ENCODE assay signal across 26 cellular contexts in genomic region chr3:53175613-53176537, GRCh38. TPM values are rescaled to one million over a fixed set of nuclear protein-coding genes. Genes with fewer than 3 reads are reported as not detected.
A peak's percentile ranks its signal among the peaks of the same experiment; 100 is the strongest.
DNase-seq lines count a peak whose midpoint lies in the region; ATAC-seq, FAIRE-seq and TF ChIP-seq lines count a peak whose summit lies in the region.
"Had no signal": no experiment of that assay in that cellular context is flagged by ENCODE, and none has a peak within 500 bp of the region (broad histone marks: within the 10 kb centered on the region; RNA-seq: fewer than 3 reads in every experiment).

No MANE protein-coding gene starts in this region.

- no peak; the same call in 2 of the 3 replicates for ATAC-seq in HepG2
- no peak for ATAC-seq in GM18909 (IDR thresholded peaks at IDR 0.05; ENCODE audit: poor library complexity, unreplicated experiment)
- ATAC-seq: activated CD4-positive, CD25-positive, alpha-beta regulatory T cell treated with anti-CD3 and anti-CD28 coated beads, Interleukin-2, amount 50 U/mL, for 24 hours; left colon; T-helper 17 cell had no signal

- no TSS peak for BruUV-seq in HepG2 (replicated peaks; lab: Mats Ljungman, UMichigan)

- intact Hi-C loops in HepG2 (cut with micrococcal nuclease; ENCODE audit: unreplicated experiment), result no loop called here
- intact Hi-C loops in activated naive CD4-positive, alpha-beta T cell treated with anti-CD3 and anti-CD28 coated beads for 36 hours (cut with micrococcal nuclease), result no loop called here

- no peak for FAIRE-seq in HepG2 (lab: Jason Lieb, UNC)
- FAIRE-seq: frontal cortex, small intestine had no signal

- no peak for TF ChIP-seq RAD21 in HepG2 (CRISPR knock-in tag; IDR thresholded peaks at IDR 0.05)

- no peak overlapping the region for H3K9ac ChIP-seq in HepG2 (ENCODE audit: insufficient read depth, low read depth, low read length)
- H3K9ac ChIP-seq: KMS-11, SK-N-SH had no signal

- peaks cover 96% of the 10 kb centered on the region for H3K79me2 ChIP-seq in DOHH2 (ENCODE audit: control insufficient read depth, low read length)
- H3K79me2 ChIP-seq in HepG2 (ENCODE audit: insufficient read depth, low read length), result peaks cover 8% of the 10 kb centered on the region

- H3K4me2 ChIP-seq in DOHH2 (ENCODE audit: low read length), result peak overlapping the region; percentile 98
- H3K4me2 ChIP-seq in HepG2 (ENCODE audit: low read depth, low read length), result no peak overlapping the region
- H3K4me2 ChIP-seq: hepatocyte, SK-N-SH had no signal

- H3K9me3 ChIP-seq in DOHH2 (ENCODE audit: control insufficient read depth, insufficient read depth, low read length), result no peaks in the 10 kb centered on the region
- H3K9me3 ChIP-seq in HepG2 (ENCODE audit: low read length), result no peaks in the 10 kb centered on the region
- H3K9me3 ChIP-seq: SK-N-SH, tibial nerve had no signal

- no peaks in the 10 kb centered on the region for H3K27me3 Mint-ChIP-seq in progenitor cell of endocrine pancreas
- no peaks in the 10 kb centered on the region for H3K27me3 Mint-ChIP-seq in activated naive CD4-positive, alpha-beta T cell treated with anti-CD3 and anti-CD28 coated beads for 36 hours (ENCODE audit: low read depth)
- H3K27me3 Mint-ChIP-seq: activated CD4-positive, alpha-beta memory T cell treated with anti-CD3 and anti-CD28 coated beads, Interleukin-2, amount 10 ng/mL, durations not matched to agents 7 days and 5 days; activated naive CD8-positive, alpha-beta T cell treated with anti-CD3 and anti-CD28 coated beads for 36 hours; T-helper 17 cell had no signal

- H3K4me1 Mint-ChIP-seq in progenitor cell of endocrine pancreas (ENCODE audit: low read depth), result peaks cover 10% of the 10 kb centered on the region
- peaks cover 2% of the 10 kb centered on the region for H3K4me1 Mint-ChIP-seq in activated naive CD4-positive, alpha-beta T cell treated with anti-CD3 and anti-CD28 coated beads for 36 hours (ENCODE audit: low read depth)

- no peaks in the 10 kb centered on the region for H3K9me3 Mint-ChIP-seq in progenitor cell of endocrine pancreas (ENCODE audit: low read depth)
- no peaks in the 10 kb centered on the region for H3K9me3 Mint-ChIP-seq in activated naive CD4-positive, alpha-beta T cell treated with anti-CD3 and anti-CD28 coated beads for 36 hours
- H3K9me3 Mint-ChIP-seq: activated CD4-positive, alpha-beta memory T cell treated with anti-CD3 and anti-CD28 coated beads, Interleukin-2, amount 10 ng/mL, durations not matched to agents 7 days and 5 days; activated naive CD8-positive, alpha-beta T cell treated with anti-CD3 and anti-CD28 coated beads for 36 hours had no signal

- H3K4me1 ChIP-seq in DOHH2 (ENCODE audit: control insufficient read depth, low read length) (peaks cover 99% of the 10 kb centered on the region), HepG2 (ENCODE audit: insufficient read depth, low read length) (peaks cover 19% of the 10 kb centered on the region)

- H3K36me3 ChIP-seq in DOHH2 (ENCODE audit: control insufficient read depth, low read length) (peaks cover 80% of the 10 kb centered on the region), HepG2 (replicated peaks in 1 of 2; ENCODE audit: control insufficient read depth in 1 of 2, insufficient read depth in 2 of 2, low read length in 2 of 2) (peaks cover 10 to 40% of the 10 kb centered on the region in 2 experiments; a peak in 4 of 5 replicates)

- POLR2A ChIA-PET in HepG2 (lab: Yijun Ruan, JAX), result no interaction called here

- H4K20me1 ChIP-seq in DOHH2 (ENCODE audit: control insufficient read depth, insufficient read depth, low read depth, low read length), result no peaks in the 10 kb centered on the region
- H4K20me1 ChIP-seq in HepG2 (ENCODE audit: insufficient read depth, low read length), result no peaks in the 10 kb centered on the region

- TF ChIP-seq EP300 in HepG2 (IDR thresholded peaks at IDR 0.05; ENCODE audit: low read depth in 2 of 2, low read length in 2 of 2) (no peak), HepG2 (CRISPR knock-in tag; IDR thresholded peaks at IDR 0.05; ENCODE audit: borderline replicate concordance) (no peak)

- no peak for TF ChIP-seq POLR2A in HepG2 (IDR thresholded peaks at IDR 0.05; ENCODE audit: insufficient read depth in 1 of 2, low read depth in 2 of 2, low read length in 2 of 2)

- TF ChIP-seq CTCF in DOHH2 (IDR thresholded peaks at IDR 0.05; ENCODE audit: low read depth, low read length, poor library complexity, severe bottlenecking) (no peak), HepG2 (CRISPR knock-in tag; IDR thresholded peaks at IDR 0.05) (peak; percentile 25; the same call in 1 of the 2 replicates), progenitor cell of endocrine pancreas (IDR thresholded peaks at IDR 0.05; ENCODE audit: unreplicated experiment) (no peak)

- peak overlapping the region; percentile 97 for H3K27ac ChIP-seq in DOHH2 (ENCODE audit: low read depth, low read length)
- no peak overlapping the region for H3K27ac ChIP-seq in HepG2 (ENCODE audit: extremely low read length, insufficient read depth, low read length)
- H3K27ac ChIP-seq: coronary artery, hepatocyte had no signal

- in situ Hi-C loops in HepG2 (cut with HindIII; ENCODE audit: extremely low pct_ligation_motif_present, low pct_unique_long_range_greater_than_20kb), result no loop called here

- 89% methylated on average over 3 of the region's 9 CpGs for WGBS in HepG2 (ENCODE audit: low lambda C conversion rate)

- no peak overlapping the region for H2AFZ ChIP-seq in HepG2 (ENCODE audit: low read length)
- H2AFZ ChIP-seq: hepatocyte had no signal

- peak overlapping the region; percentile 37 for H3K27ac Mint-ChIP-seq in progenitor cell of endocrine pancreas
- H3K27ac Mint-ChIP-seq in activated naive CD4-positive, alpha-beta T cell treated with anti-CD3 and anti-CD28 coated beads for 36 hours, result no peak overlapping the region
- H3K27ac Mint-ChIP-seq: activated CD4-positive, alpha-beta memory T cell treated with anti-CD3 and anti-CD28 coated beads, Interleukin-2, amount 10 ng/mL, durations not matched to agents 7 days and 5 days; activated naive CD8-positive, alpha-beta T cell treated with anti-CD3 and anti-CD28 coated beads for 36 hours; T-helper 17 cell had no signal

- H3K4me3 Mint-ChIP-seq in progenitor cell of endocrine pancreas (ENCODE audit: low read depth), result no peak overlapping the region
- H3K4me3 Mint-ChIP-seq in activated naive CD4-positive, alpha-beta T cell treated with anti-CD3 and anti-CD28 coated beads for 36 hours, result no peak overlapping the region
- H3K4me3 Mint-ChIP-seq: activated CD4-positive, alpha-beta memory T cell treated with anti-CD3 and anti-CD28 coated beads, Interleukin-2, amount 10 ng/mL, durations not matched to agents 7 days and 5 days; activated naive CD8-positive, alpha-beta T cell treated with anti-CD3 and anti-CD28 coated beads for 36 hours; T-helper 17 cell had no signal

- DNase-seq in LHCN-M2 (ENCODE audit: low read depth) (peak; percentile 37), HepG2 (ENCODE audit: low spot score) (no peak), progenitor cell of endocrine pancreas (ENCODE audit: low spot score, unreplicated experiment) (no peak), HK-2 (ENCODE audit: unreplicated experiment) (no peak), NOMO-1 (lab: John Stamatoyannopoulos, UW; ENCODE audit: unreplicated experiment in 2 of 2) (no peak)
- DNase-seq in activated naive CD4-positive, alpha-beta T cell treated with anti-CD3 and anti-CD28 coated beads for 36 hours, result no peak
- DNase-seq: activated CD4-positive, alpha-beta memory T cell treated with anti-CD3 and anti-CD28 coated beads, Interleukin-2, amount 10 ng/mL, durations not matched to agents 7 days and 5 days; activated naive CD8-positive, alpha-beta T cell treated with anti-CD3 and anti-CD28 coated beads for 36 hours; aorta; effector memory CD4-positive, alpha-beta T cell; H7; left colon; mammary epithelial cell; NCI-H1436; NCI-H774; SK-N-SH; small intestine; T-helper 17 cell had no signal

- H3K27me3 ChIP-seq in DOHH2 (ENCODE audit: control insufficient read depth, low read length) (no peaks in the 10 kb centered on the region), HepG2 (ENCODE audit: control insufficient read depth in 1 of 2, insufficient read depth in 2 of 2, low read length in 2 of 2) (no peaks in the 10 kb centered on the region)
- H3K27me3 ChIP-seq: hepatocyte, tibial nerve had no signal

- CTCF ChIA-PET in HepG2 (lab: Yijun Ruan, JAX; ENCODE audit: low intra/inter-chr PET ratio, low total read pairs), result interaction anchor here (0.9 to 1.1 kb wide), 2 partner anchors 42 to 62 kb away, joined by 3 read pairs; no protein-coding TSS in a partner anchor
- CTCF ChIA-PET in activated naive CD4-positive, alpha-beta T cell treated with anti-CD3 and anti-CD28 coated beads for 36 hours (lab: Charles Lee), result interaction anchor here (1.2 kb wide), 1 partner anchor 20 kb away, joined by 3 read pairs; no protein-coding TSS in a partner anchor

- H3K4me3 ChIP-seq in DOHH2 (ENCODE audit: low read length), result peak overlapping the region; percentile 71
- H3K4me3 ChIP-seq in HepG2 (replicated peaks in 1 of 3; ENCODE audit: insufficient read depth in 1 of 3, low read depth in 2 of 3, low read length in 3 of 3), result no peak overlapping the region
- H3K4me3 ChIP-seq: coronary artery, hepatocyte, tibial nerve had no signal

- H3K36me3 Mint-ChIP-seq in progenitor cell of endocrine pancreas (ENCODE audit: insufficient read depth), result peaks cover 5% of the 10 kb centered on the region
- peaks cover 2% of the 10 kb centered on the region for H3K36me3 Mint-ChIP-seq in activated naive CD4-positive, alpha-beta T cell treated with anti-CD3 and anti-CD28 coated beads for 36 hours (ENCODE audit: low read depth)

- H3K9me2 ChIP-seq in DOHH2 (replicated peaks; ENCODE audit: control insufficient read depth, low read length), result no peaks in the 10 kb centered on the region
- H3K9me2 ChIP-seq: SK-N-SH had no signal

- peaks cover 23% of the 10 kb centered on the region for H3F3A ChIP-seq in DOHH2 (ENCODE audit: control insufficient read depth, insufficient read depth)

RNA-seq across cellular contexts. Expression of gene PRKCD, which starts 14.9 kb away (rescaled TPM):
- total RNA-seq in LHCN-M2 (2014; rRNA removed) (4.4 and 8.0 TPM in 2 replicates), HepG2 (2016; rRNA removed; fragmentation: Illumina TruSeq; extraction: Trizol) (1.6 and 4.3 TPM in 2 replicates), progenitor cell of endocrine pancreas (45.1 and 45.8 TPM in 2 replicates)
- 21.7 TPM for polyA plus RNA-seq in LHCN-M2 (2012)
- total RNA-seq in HepG2 (2016; cell fraction: cytosol; rRNA removed; fragmentation: Illumina TruSeq; extraction: Trizol; ENCODE audit: low read depth), result 0.79 and 1.0 TPM in 2 replicates
- total RNA-seq in HepG2 (2016; cell fraction: insoluble cytoplasmic fraction; rRNA removed; fragmentation: Illumina TruSeq; extraction: Trizol), result 1.7 and 3.8 TPM in 2 replicates
- total RNA-seq in HepG2 (2016; cell fraction: membrane; rRNA removed; fragmentation: Illumina TruSeq; extraction: Trizol), result 2.3 and 2.6 TPM in 2 replicates
- 4.3 and 4.4 TPM in 2 replicates for total RNA-seq in HepG2 (2016; cell fraction: nucleus; rRNA removed; fragmentation: Illumina TruSeq; extraction: Trizol)
- polyA plus RNA-seq in HepG2 (2011; rRNA removed), result 40.7 and 47.7 TPM in 2 replicates
- 43.8 and 46.4 TPM in 2 replicates for polyA plus RNA-seq in HepG2 (2011; cell fraction: cytosol; rRNA removed)
- 49.0 and 56.6 TPM in 2 replicates for polyA plus RNA-seq in HepG2 (2011; cell fraction: nucleus; rRNA removed)
- polyA plus RNA-seq in HepG2 (2012), result 26.9 and 29.1 TPM in 2 replicates
- polyA plus RNA-seq in HepG2 (2016; cell fraction: cytosol; fragmentation: Illumina TruSeq; extraction: Trizol; ENCODE audit: low read depth), result 4.3 and 5.2 TPM in 2 replicates
- 19.3 and 22.7 TPM in 2 replicates for polyA plus RNA-seq in HepG2 (2016; cell fraction: insoluble cytoplasmic fraction; fragmentation: Illumina TruSeq; extraction: Trizol; ENCODE audit: low read depth)
- 3.2 and 3.3 TPM in 2 replicates for polyA plus RNA-seq in HepG2 (2016; cell fraction: membrane; fragmentation: Illumina TruSeq; extraction: Trizol; ENCODE audit: low read depth)
- 26.1 and 26.5 TPM in 2 replicates for polyA plus RNA-seq in HepG2 (2016; cell fraction: nucleus; fragmentation: Illumina TruSeq; extraction: Trizol; ENCODE audit: insufficient read depth, low read depth)
- polyA minus RNA-seq in HepG2 (2011; rRNA and poly(A)+ RNA removed; ENCODE audit: low replicate concordance), result 30.4 and 51.6 TPM in 2 replicates
- polyA minus RNA-seq in HepG2 (2011; cell fraction: cytosol; rRNA and poly(A)+ RNA removed), result 17.5 and 20.8 TPM in 2 replicates
- 17.8 and 23.6 TPM in 2 replicates for polyA minus RNA-seq in HepG2 (2011; cell fraction: nucleus; rRNA and poly(A)+ RNA removed)
- 10 to 100 TPM in 1 of 2 experiments, 1 to 10 TPM in 1; 9.1 to 10.2 TPM for total RNA-seq in activated naive CD4-positive, alpha-beta T cell treated with anti-CD3 and anti-CD28 coated beads for 36 hours

RNA-seq across cellular contexts. Expression of gene RFT1, which starts 45.6 kb away (rescaled TPM):
- total RNA-seq in LHCN-M2 (2014; rRNA removed) (23.2 and 31.6 TPM in 2 replicates), HepG2 (2016; rRNA removed; fragmentation: Illumina TruSeq; extraction: Trizol) (25.7 and 37.0 TPM in 2 replicates), progenitor cell of endocrine pancreas (22.0 and 22.5 TPM in 2 replicates)
- polyA plus RNA-seq in LHCN-M2 (2012), result 18.8 TPM
- total RNA-seq in HepG2 (2016; cell fraction: cytosol; rRNA removed; fragmentation: Illumina TruSeq; extraction: Trizol; ENCODE audit: low read depth), result 4.3 and 5.1 TPM in 2 replicates
- total RNA-seq in HepG2 (2016; cell fraction: insoluble cytoplasmic fraction; rRNA removed; fragmentation: Illumina TruSeq; extraction: Trizol), result 25.2 and 37.3 TPM in 2 replicates
- total RNA-seq in HepG2 (2016; cell fraction: membrane; rRNA removed; fragmentation: Illumina TruSeq; extraction: Trizol), result 14.7 and 16.2 TPM in 2 replicates
- total RNA-seq in HepG2 (2016; cell fraction: nucleus; rRNA removed; fragmentation: Illumina TruSeq; extraction: Trizol), result 30.4 and 35.0 TPM in 2 replicates
- polyA plus RNA-seq in HepG2 (2011; rRNA removed), result 21.0 and 23.2 TPM in 2 replicates
- polyA plus RNA-seq in HepG2 (2011; cell fraction: cytosol; rRNA removed), result 21.9 and 27.5 TPM in 2 replicates
- 11.4 TPM in 2 replicates for polyA plus RNA-seq in HepG2 (2011; cell fraction: nucleus; rRNA removed)
- 13.7 and 19.5 TPM in 2 replicates for polyA plus RNA-seq in HepG2 (2012)
- 5.2 and 6.1 TPM in 2 replicates for polyA plus RNA-seq in HepG2 (2016; cell fraction: cytosol; fragmentation: Illumina TruSeq; extraction: Trizol; ENCODE audit: low read depth)
- polyA plus RNA-seq in HepG2 (2016; cell fraction: insoluble cytoplasmic fraction; fragmentation: Illumina TruSeq; extraction: Trizol; ENCODE audit: low read depth), result 20.1 and 21.3 TPM in 2 replicates
- polyA plus RNA-seq in HepG2 (2016; cell fraction: membrane; fragmentation: Illumina TruSeq; extraction: Trizol; ENCODE audit: low read depth), result 10.2 and 12.2 TPM in 2 replicates
- 32.4 and 36.2 TPM in 2 replicates for polyA plus RNA-seq in HepG2 (2016; cell fraction: nucleus; fragmentation: Illumina TruSeq; extraction: Trizol; ENCODE audit: insufficient read depth, low read depth)
- 79.7 and 80.7 TPM in 2 replicates for polyA minus RNA-seq in HepG2 (2011; rRNA and poly(A)+ RNA removed; ENCODE audit: low replicate concordance)
- polyA minus RNA-seq in HepG2 (2011; cell fraction: cytosol; rRNA and poly(A)+ RNA removed), result 17.0 and 17.7 TPM in 2 replicates
- 15.6 and 15.8 TPM in 2 replicates for polyA minus RNA-seq in HepG2 (2011; cell fraction: nucleus; rRNA and poly(A)+ RNA removed)
- 10 to 100 TPM; 29.9 to 31.7 TPM for total RNA-seq in activated naive CD4-positive, alpha-beta T cell treated with anti-CD3 and anti-CD28 coated beads for 36 hours
